In genomic region chr17:47889734-47890529, GRCh38 we compare ENCODE assay signal across 8 cellular contexts. TPM values are rescaled to one million over a fixed set of nuclear protein-coding genes. Genes with fewer than 3 reads are reported as not detected.
DNase-seq lines count a peak whose midpoint lies in the region; ATAC-seq and TF ChIP-seq lines count a peak whose summit lies in the region.

No MANE protein-coding gene starts in this region.

- H3K4me2 ChIP-seq in IMR-90 (ENCODE audit: low read depth, low read length): no peak overlapping the region

- no peak overlapping the region for H2BK15ac ChIP-seq in IMR-90 (ENCODE audit: low read depth, low read length)

- TF ChIP-seq CTCF in IMR-90 (conservative IDR thresholded peaks at IDR 0.05; ENCODE audit: low read depth, low read length) (peak; percentile 96), endothelial cell (IDR thresholded peaks at IDR 0.05; ENCODE audit: unreplicated experiment) (peak; percentile 97), mucosa of descending colon (IDR thresholded peaks at IDR 0.05) (peak; percentile 91)

- no peaks in the 10 kb centered on the region for H3K9me3 ChIP-seq in IMR-90 (ENCODE audit: control insufficient read depth, insufficient read depth, low read length)
- no peaks in the 10 kb centered on the region for H3K9me3 ChIP-seq in mucosa of descending colon

- H4K5ac ChIP-seq in IMR-90 (ENCODE audit: low read depth, low read length): no peak overlapping the region

- peaks cover 6 to 9% of the 10 kb centered on the region in 2 experiments for H3K79me1 ChIP-seq in IMR-90 (ENCODE audit: low read depth in 1 of 2, low read length in 2 of 2)

- POLR2A ChIA-PET in IMR-90 (lab: Charles Lee; ENCODE audit: unreplicated experiment): no interaction called here

- CTCF ChIA-PET in IMR-90 (lab: Yijun Ruan, JAX): interaction anchor here (0.6 to 6.6 kb wide), 7 partner anchors 8 to 52 kb away, joined by 3 to 47 read pairs (median 4); partner anchors contain the start of genes PNPO and SCRN2
- CTCF ChIA-PET in activated CD8-positive, alpha-beta memory T cell treated with anti-CD3 and anti-CD28 coated beads, Interleukin-2, amount 10 ng/mL, durations not matched to agents 7 days and 5 days (lab: Charles Lee): interaction anchor here (0.6 to 8.7 kb wide), 38 partner anchors 9 to 225 kb away, joined by 3 to 365 read pairs (median 4); partner anchors contain the start of genes CDK5RAP3, OSBPL7, PRR15L and SCRN2

- WGBS in IMR-90 (ENCODE audit: extremely low coverage in 2 of 2, insufficient read length in 1 of 2), 2 experiments: 19% methylated on average over 2 of the region's 11 CpGs; no CpG with 5 or more reads in 1 of the 2 experiments

- no peaks in the 10 kb centered on the region for H4K20me1 ChIP-seq in IMR-90 (ENCODE audit: insufficient read depth, low read length)

- H3K4me3 Mint-ChIP-seq in activated CD8-positive, alpha-beta memory T cell treated with anti-CD3 and anti-CD28 coated beads, Interleukin-2, amount 10 ng/mL, durations not matched to agents 7 days and 5 days: no peak overlapping the region
- peak overlapping the region; percentile 11 for H3K4me3 Mint-ChIP-seq in endothelial cell (ENCODE audit: unreplicated experiment)

- 0 out of 2 replicates have a peak, but pooled peaks cover 3% of the 10 kb centered on the region for H3K9me1 ChIP-seq in IMR-90 (ENCODE audit: insufficient read depth, low read length)

- no peak overlapping the region for H3K56ac ChIP-seq in IMR-90 (ENCODE audit: extremely low read depth, insufficient read depth, low read length)

- intact Hi-C loops in IMR-90 (cut with micrococcal nuclease): loop anchor here (1.0 to 5.0 kb wide), 3 partner anchors 49 to 191 kb away; partner anchors contain the start of gene SCRN2
- intact Hi-C loops in mucosa of descending colon (cut with DNase I, micrococcal nuclease): loop anchor here (2.0 to 5.0 kb wide), 2 partner anchors 48 to 49 kb away; partner anchors contain the start of gene SCRN2 (in 2 of the 2)

- in situ Hi-C loops in IMR-90 (cut with MboI; ENCODE audit: low sequenced_read_pairs): loop anchor here (5.0 kb wide), 1 partner anchor 48 kb away; the partner anchor contains the start of gene SCRN2

- peak overlapping the region; percentile 45; the same call in 1 of the 2 replicates for H2AK5ac ChIP-seq in IMR-90 (ENCODE audit: low read depth, low read length)

- H3K4me1 ChIP-seq in IMR-90 (ENCODE audit: control insufficient read depth, insufficient read depth, low read length) (no peaks in the 10 kb centered on the region), mucosa of descending colon (ENCODE audit: low read depth) (peaks cover 15% of the 10 kb centered on the region)

- peak; percentile 54 for TF ChIP-seq POLR2A in IMR-90 (IDR thresholded peaks at IDR 0.05; ENCODE audit: low read depth, low read length)
- TF ChIP-seq POLR2A in GM18505 (IDR thresholded peaks at IDR 0.05; ENCODE audit: borderline replicate concordance, extremely low read depth, insufficient read depth, insufficient read length): no peak

- peak; percentile 99 for TF ChIP-seq RAD21 in IMR-90 (IDR thresholded peaks at IDR 0.05; ENCODE audit: low read length)

- no peak overlapping the region for H3K27ac ChIP-seq in IMR-90 (ENCODE audit: insufficient read depth, low read length)

- H3K4me3 ChIP-seq in IMR-90 (ENCODE audit: insufficient read depth, low read depth, low read length) (no peak overlapping the region), mucosa of descending colon (no peak overlapping the region)

- H3K14ac ChIP-seq in IMR-90 (replicated peaks; ENCODE audit: low read depth, low read length): no peak overlapping the region

- H4K8ac ChIP-seq in IMR-90 (ENCODE audit: low read depth in 2 of 2, low read length in 2 of 2): no peak overlapping the region

- no peaks in the 10 kb centered on the region for H3K36me3 ChIP-seq in IMR-90 (ENCODE audit: control insufficient read depth, insufficient read depth, low read length)
- no peaks in the 10 kb centered on the region for H3K36me3 ChIP-seq in mucosa of descending colon (ENCODE audit: low read depth)

- ATAC-seq in IMR-90 (ENCODE audit: low read depth) (peak; percentile 99), mucosa of descending colon (peak; percentile 83), GM18505 (IDR thresholded peaks at IDR 0.05; ENCODE audit: unreplicated experiment) (no peak)
- peak; percentile 99 for ATAC-seq in activated CD8-positive, alpha-beta memory T cell treated with anti-CD3 and anti-CD28 coated beads, Interleukin-2, amount 10 ng/mL, durations not matched to agents 7 days and 5 days

- no TSS peak for BruUV-seq in IMR-90 (replicated peaks; lab: Mats Ljungman, UMichigan)

- H3K4ac ChIP-seq in IMR-90 (ENCODE audit: low read depth, low read length): no peak overlapping the region

- H2BK20ac ChIP-seq in IMR-90 (ENCODE audit: low read depth, low read length): no peak overlapping the region

- peaks cover 22% of the 10 kb centered on the region for H3K4me1 Mint-ChIP-seq in activated CD8-positive, alpha-beta memory T cell treated with anti-CD3 and anti-CD28 coated beads, Interleukin-2, amount 10 ng/mL, durations not matched to agents 7 days and 5 days
- peaks cover 28% of the 10 kb centered on the region for H3K4me1 Mint-ChIP-seq in endothelial cell (ENCODE audit: unreplicated experiment)

- no peaks in the 10 kb centered on the region for H3K9me3 Mint-ChIP-seq in activated CD8-positive, alpha-beta memory T cell treated with anti-CD3 and anti-CD28 coated beads, Interleukin-2, amount 10 ng/mL, durations not matched to agents 7 days and 5 days (ENCODE audit: low read depth)
- no peaks in the 10 kb centered on the region for H3K9me3 Mint-ChIP-seq in endothelial cell (ENCODE audit: unreplicated experiment)

- H3K18ac ChIP-seq in IMR-90 (ENCODE audit: low read depth, low read length): no peak overlapping the region

- H2BK5ac ChIP-seq in IMR-90 (ENCODE audit: low read depth, low read length, poor library complexity, severe bottlenecking): no peak overlapping the region

- no peak overlapping the region for H3K9ac ChIP-seq in IMR-90 (ENCODE audit: low read depth, low read length)

- no peaks in the 10 kb centered on the region for H3K36me3 Mint-ChIP-seq in activated CD8-positive, alpha-beta memory T cell treated with anti-CD3 and anti-CD28 coated beads, Interleukin-2, amount 10 ng/mL, durations not matched to agents 7 days and 5 days
- H3K36me3 Mint-ChIP-seq in endothelial cell (ENCODE audit: low read depth, unreplicated experiment): no peaks in the 10 kb centered on the region

- H2BK120ac ChIP-seq in IMR-90 (ENCODE audit: low read depth, low read length): no peak overlapping the region

- DNase-seq in DMS79 (lab: John Stamatoyannopoulos, UW) (peak; percentile 65), IMR-90 (peak; percentile 77), NOMO-1 treated with dmso at 0.1 percent for 144 hours (lab: John Stamatoyannopoulos, UW; ENCODE audit: unreplicated experiment) (peak; percentile 34), endothelial cell (ENCODE audit: low spot score) (peak; percentile 93), mucosa of descending colon (peak; percentile 88 to 97 (median 94))
- peak; percentile 93 for DNase-seq in activated CD8-positive, alpha-beta memory T cell treated with anti-CD3 and anti-CD28 coated beads, Interleukin-2, amount 10 ng/mL, durations not matched to agents 7 days and 5 days
- DNase-seq in stimulated activated CD8-positive, alpha-beta memory T cell treated with anti-CD3 and anti-CD28 coated beads, Interleukin-4, amount 100 ng/mL, for 1 hour (ENCODE audit: low read depth in 2 of 2, low spot score in 1 of 2): peak; percentile 89 to 96

- H3K27me3 Mint-ChIP-seq in activated CD8-positive, alpha-beta memory T cell treated with anti-CD3 and anti-CD28 coated beads, Interleukin-2, amount 10 ng/mL, durations not matched to agents 7 days and 5 days: no peaks in the 10 kb centered on the region
- peaks cover 5% of the 10 kb centered on the region for H3K27me3 Mint-ChIP-seq in endothelial cell (ENCODE audit: unreplicated experiment)

- dilution Hi-C loops in IMR-90 (cut with HindIII; ENCODE audit: low sequenced_read_pairs, unreplicated experiment): no loop called here

- peaks cover under 1% of the 10 kb centered on the region; the same call in 1 of the 2 replicates for H3K27me3 ChIP-seq in IMR-90 (ENCODE audit: control insufficient read depth, insufficient read depth, low read length)

- H2AFZ ChIP-seq in IMR-90 (replicated peaks; ENCODE audit: low read length, poor library complexity): peak overlapping the region; percentile 53

- no peak overlapping the region for H4K91ac ChIP-seq in IMR-90 (ENCODE audit: insufficient read depth, low read depth, low read length)

- no peak overlapping the region for H3K23ac ChIP-seq in IMR-90 (ENCODE audit: low read depth, low read length)

- no peak overlapping the region for H3K27ac Mint-ChIP-seq in activated CD8-positive, alpha-beta memory T cell treated with anti-CD3 and anti-CD28 coated beads, Interleukin-2, amount 10 ng/mL, durations not matched to agents 7 days and 5 days
- no peak overlapping the region for H3K27ac Mint-ChIP-seq in endothelial cell (ENCODE audit: unreplicated experiment)

- H2AK9ac ChIP-seq in IMR-90 (replicated peaks; ENCODE audit: low read depth, low read length, poor library complexity): peak overlapping the region; percentile 87

RNA-seq across cellular contexts. Expression of gene SP2, which starts 6.1 kb away (rescaled TPM):
- total RNA-seq in IMR-90 (2012; rRNA removed): 0.72 and 1.4 TPM in 2 replicates
- 13.8 and 14.0 TPM in 2 replicates for polyA plus RNA-seq in IMR-90 (2012; rRNA removed)
- 7.4 and 17.7 TPM in 2 replicates for polyA plus RNA-seq in IMR-90 (2012; cell fraction: cytosol; rRNA removed)
- 23.1 and 23.5 TPM in 2 replicates for polyA plus RNA-seq in IMR-90 (2012; cell fraction: nucleus; rRNA removed; ENCODE audit: low replicate concordance)
- 10 to 100 TPM; 21.7 to 22.9 TPM for total RNA-seq in activated CD8-positive, alpha-beta memory T cell treated with anti-CD3 and anti-CD28 coated beads, Interleukin-2, amount 10 ng/mL, durations not matched to agents 7 days and 5 days
- 12.4 TPM for total RNA-seq in endothelial cell (ENCODE audit: unreplicated experiment)
- total RNA-seq in mucosa of descending colon: 10 to 100 TPM; 21.7 to 24.2 (median 21.7) TPM

RNA-seq across cellular contexts. Expression of gene SP6, which starts 39.0 kb away (rescaled TPM):
- total RNA-seq in IMR-90 (2012; rRNA removed) (under 0.01 TPM in 2 replicates), endothelial cell (ENCODE audit: unreplicated experiment) (30.7 TPM), mucosa of descending colon (10 to 100 TPM in 1 of 3 donors, 1 to 10 TPM in 2; 2.0 to 11.6 (median 4.7) TPM)
- polyA plus RNA-seq in IMR-90 (2012; rRNA removed): 0.31 and 0.32 TPM in 2 replicates
- 0.14 and 0.24 TPM in 2 replicates for polyA plus RNA-seq in IMR-90 (2012; cell fraction: cytosol; rRNA removed)
- 0.34 and 0.51 TPM in 2 replicates for polyA plus RNA-seq in IMR-90 (2012; cell fraction: nucleus; rRNA removed; ENCODE audit: low replicate concordance)
- under 1 TPM in 1 of 2 experiments, not detected in 1; 0.12 TPM for total RNA-seq in activated CD8-positive, alpha-beta memory T cell treated with anti-CD3 and anti-CD28 coated beads, Interleukin-2, amount 10 ng/mL, durations not matched to agents 7 days and 5 days

RNA-seq across cellular contexts. Expression of gene SCRN2, which starts 48.9 kb away (rescaled TPM):
- 14.7 and 17.2 TPM in 2 replicates for total RNA-seq in IMR-90 (2012; rRNA removed)
- polyA plus RNA-seq in IMR-90 (2012; rRNA removed): 27.6 and 31.0 TPM in 2 replicates
- polyA plus RNA-seq in IMR-90 (2012; cell fraction: cytosol; rRNA removed): 16.3 and 34.7 TPM in 2 replicates
- polyA plus RNA-seq in IMR-90 (2012; cell fraction: nucleus; rRNA removed; ENCODE audit: low replicate concordance): 122 and 248 TPM in 2 replicates
- 10 to 100 TPM; 28.1 to 33.8 TPM for total RNA-seq in activated CD8-positive, alpha-beta memory T cell treated with anti-CD3 and anti-CD28 coated beads, Interleukin-2, amount 10 ng/mL, durations not matched to agents 7 days and 5 days
- total RNA-seq in endothelial cell (ENCODE audit: unreplicated experiment): 44.8 TPM
- total RNA-seq in mucosa of descending colon: 10 to 100 TPM; 38.4 to 45.1 (median 38.5) TPM

RNA-seq across cellular contexts. Expression of gene PNPO, which starts 51.4 kb away (rescaled TPM):
- 32.5 and 34.1 TPM in 2 replicates for total RNA-seq in IMR-90 (2012; rRNA removed)
- 13.6 and 13.9 TPM in 2 replicates for polyA plus RNA-seq in IMR-90 (2012; rRNA removed)
- polyA plus RNA-seq in IMR-90 (2012; cell fraction: cytosol; rRNA removed): 11.0 and 37.1 TPM in 2 replicates
- 5.8 and 9.0 TPM in 2 replicates for polyA plus RNA-seq in IMR-90 (2012; cell fraction: nucleus; rRNA removed; ENCODE audit: low replicate concordance)
- total RNA-seq in activated CD8-positive, alpha-beta memory T cell treated with anti-CD3 and anti-CD28 coated beads, Interleukin-2, amount 10 ng/mL, durations not matched to agents 7 days and 5 days: 10 to 100 TPM; 28.0 to 30.4 TPM
- 16.4 TPM for total RNA-seq in endothelial cell (ENCODE audit: unreplicated experiment)
- 10 to 100 TPM; 22.8 to 32.0 (median 24.8) TPM for total RNA-seq in mucosa of descending colon

RNA-seq across cellular contexts. Expression of gene LRRC46, which starts 58.5 kb away (rescaled TPM):
- not detected in 2 replicates for total RNA-seq in IMR-90 (2012; rRNA removed)
- 0.77 and 0.80 TPM in 2 replicates for polyA plus RNA-seq in IMR-90 (2012; rRNA removed)
- polyA plus RNA-seq in IMR-90 (2012; cell fraction: cytosol; rRNA removed): 0.26 and 0.52 TPM in 2 replicates
- polyA plus RNA-seq in IMR-90 (2012; cell fraction: nucleus; rRNA removed; ENCODE audit: low replicate concordance): 1.4 and 1.7 TPM in 2 replicates
- under 1 TPM; 0.14 to 0.44 TPM for total RNA-seq in activated CD8-positive, alpha-beta memory T cell treated with anti-CD3 and anti-CD28 coated beads, Interleukin-2, amount 10 ng/mL, durations not matched to agents 7 days and 5 days
- total RNA-seq in endothelial cell (ENCODE audit: unreplicated experiment): 1.0 TPM
- under 1 TPM in 2 of 3 donors, not detected in 1; 0.14 to 0.36 TPM for total RNA-seq in mucosa of descending colon

Comparison
In these comparisons a context has a peak if more than half of its experiments do, and no peak if none do; other contexts are left out.
1. DNase-seq: peak in every context shown above with its lines; median percentile 94 in mucosa of descending colon; 93 in activated CD8-positive, alpha-beta memory T cell treated with anti-CD3 and anti-CD28 coated beads, Interleukin-2, amount 10 ng/mL, durations not matched to agents 7 days and 5 days; 93 in endothelial cell; 92 in stimulated activated CD8-positive, alpha-beta memory T cell treated with anti-CD3 and anti-CD28 coated beads, Interleukin-4, amount 100 ng/mL, for 1 hour; 77 in IMR-90; 65 in DMS79; 34 in NOMO-1 treated with dmso at 0.1 percent for 144 hours.